13 cellular contexts compared by ENCODE assay signal in the genomic region with DNA sequence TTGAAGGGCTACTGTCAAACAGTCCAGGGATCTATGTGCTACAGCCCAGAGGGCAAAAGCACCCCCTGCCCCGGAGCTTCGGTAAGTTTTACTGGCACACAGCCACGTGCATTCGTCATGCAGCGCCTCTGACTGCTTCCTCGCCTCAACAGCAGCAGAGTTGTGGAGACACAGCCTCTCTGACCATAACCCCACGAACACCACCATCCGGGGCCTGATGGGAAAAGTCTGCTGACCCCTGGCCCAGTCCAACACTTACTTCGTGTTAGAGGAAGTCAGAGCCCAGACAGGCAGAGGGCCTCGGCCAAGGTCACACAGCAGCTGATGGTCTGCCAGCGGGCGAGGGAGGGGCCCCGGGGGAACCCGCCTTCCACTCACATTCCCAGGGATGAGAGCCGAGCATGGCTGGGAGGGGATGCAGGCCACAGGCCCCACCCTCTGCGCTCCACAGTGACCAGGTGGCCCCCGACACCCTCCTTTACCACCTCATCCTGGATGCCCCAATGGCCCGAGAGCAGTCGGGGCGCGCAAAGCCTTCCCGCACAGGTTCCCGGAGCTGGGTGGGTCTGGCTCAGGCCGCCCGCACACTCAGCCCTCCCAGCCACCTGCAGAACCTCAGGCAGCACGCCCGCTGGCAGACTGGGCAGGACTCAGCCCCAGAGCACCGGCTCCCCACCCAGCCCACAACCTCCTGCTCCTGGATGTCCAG. TPM values are rescaled to one million over a fixed set of nuclear protein-coding genes. Genes with fewer than 3 reads are reported as not detected.
DNase-seq lines count a peak whose midpoint lies in the region; ATAC-seq, FAIRE-seq and TF ChIP-seq lines count a peak whose summit lies in the region.
"Had no signal": no experiment of that assay in that cellular context is flagged by ENCODE, and none has a peak within 500 bp of the region (broad histone marks: within the 10 kb centered on the region; RNA-seq: fewer than 3 reads in every experiment).

No MANE protein-coding gene starts in this region.

- H3K36me3 Mint-ChIP-seq in activated naive CD4-positive, alpha-beta T cell treated with anti-CD3 and anti-CD28 coated beads for 36 hours (ENCODE audit: low read depth), result peaks cover 2% of the 10 kb centered on the region
- H3K36me3 Mint-ChIP-seq: CD4-positive, CD25-positive, alpha-beta regulatory T cell had no signal

- intact Hi-C loops in pancreas (cut with DNase I), result no loop called here
- intact Hi-C loops in activated naive CD4-positive, alpha-beta T cell treated with anti-CD3 and anti-CD28 coated beads for 36 hours (cut with micrococcal nuclease), result no loop called here

- ATAC-seq in pancreas (peak; percentile 36 to 74 (median 54)), GM19452 (IDR thresholded peaks at IDR 0.05; ENCODE audit: unreplicated experiment) (no peak)

- 22 to 26% methylated on average over 28 of the region's 28 CpGs for WGBS in pancreas, 2 donors

- no peak overlapping the region for H3K9ac ChIP-seq in SK-N-MC (ENCODE audit: insufficient read length)

- H3K27ac Mint-ChIP-seq in activated naive CD4-positive, alpha-beta T cell treated with anti-CD3 and anti-CD28 coated beads for 36 hours, result no peak overlapping the region

- TF ChIP-seq CTCF in fibroblast of villous mesenchyme (IDR thresholded peaks at IDR 0.05; ENCODE audit: insufficient read depth, low read depth, low read length) (no peak), pancreas (IDR thresholded peaks at IDR 0.05) (no peak)

- no peaks in the 10 kb centered on the region for H3K9me3 Mint-ChIP-seq in activated naive CD4-positive, alpha-beta T cell treated with anti-CD3 and anti-CD28 coated beads for 36 hours
- H3K9me3 Mint-ChIP-seq: CD4-positive, CD25-positive, alpha-beta regulatory T cell had no signal

- H3K4me3 Mint-ChIP-seq in activated naive CD4-positive, alpha-beta T cell treated with anti-CD3 and anti-CD28 coated beads for 36 hours, result no peak overlapping the region

- CTCF ChIA-PET in activated naive CD4-positive, alpha-beta T cell treated with anti-CD3 and anti-CD28 coated beads for 36 hours (lab: Charles Lee), result no interaction called here

- FAIRE-seq in pancreas (lab: Jason Lieb, UNC), result no peak
- FAIRE-seq: colon had no signal

- H3K4me3 ChIP-seq in SK-N-MC (no peak overlapping the region), fibroblast of villous mesenchyme (ENCODE audit: low read depth, low read length) (no peak overlapping the region), pancreas (no peak overlapping the region)

- H3K4me1 Mint-ChIP-seq in activated naive CD4-positive, alpha-beta T cell treated with anti-CD3 and anti-CD28 coated beads for 36 hours (ENCODE audit: low read depth), result no peaks in the 10 kb centered on the region

- DNase-seq in Daoy (ENCODE audit: low read depth), result peak; percentile 52
- DNase-seq in SK-N-MC (ENCODE audit: low read depth, low spot score), result no peak
- DNase-seq in fibroblast of villous mesenchyme (ENCODE audit: low read depth), result peak; percentile 70
- peak in 1 of 6 donors; percentile 60 for DNase-seq in pancreas
- DNase-seq in activated naive CD4-positive, alpha-beta T cell treated with anti-CD3 and anti-CD28 coated beads for 36 hours, result no peak
- DNase-seq in SHP77 (lab: John Stamatoyannopoulos, UW), result no peak
- no peak for DNase-seq in stimulated activated CD4-positive, alpha-beta T cell treated with anti-CD3 and anti-CD28 coated beads, Interleukin-1b, Interleukin-23, amount 100 ng/mL, for 48 hours
- DNase-seq: activated T-cell treated with anti-CD3 and anti-CD28 coated beads for 4 hours; CD4-positive, CD25-positive, alpha-beta regulatory T cell; occipital lobe; T-helper 9 cell had no signal

- peak overlapping the region; percentile 49 for H3K27ac ChIP-seq in SK-N-MC
- peak overlapping the region in 2 of 4 donors; percentile 49 to 51 for H3K27ac ChIP-seq in pancreas

- H3K27me3 Mint-ChIP-seq in activated naive CD4-positive, alpha-beta T cell treated with anti-CD3 and anti-CD28 coated beads for 36 hours (ENCODE audit: low read depth), result no peaks in the 10 kb centered on the region
- H3K27me3 Mint-ChIP-seq: CD4-positive, CD25-positive, alpha-beta regulatory T cell had no signal

- H3K27me3 ChIP-seq in pancreas, result no peaks in the 10 kb centered on the region

- no peaks in the 10 kb centered on the region; the same call in 1 of the 2 replicates for H3K36me3 ChIP-seq in SK-N-MC (ENCODE audit: insufficient read depth, low read length)
- H3K36me3 ChIP-seq in pancreas, result peaks cover 0 to 3% (median 0%) of the 10 kb centered on the region in 3 donors

- H3K9me3 ChIP-seq in SK-N-MC (ENCODE audit: low read depth, low read length) (no peaks in the 10 kb centered on the region), pancreas (no peaks in the 10 kb centered on the region)

- peaks cover 15 to 24% (median 23%) of the 10 kb centered on the region in 3 donors for H3K4me1 ChIP-seq in pancreas

RNA-seq across cellular contexts. Expression of gene CBARP, which starts 5.0 kb away (rescaled TPM):
- 0.86 and 1.8 TPM in 2 replicates for total RNA-seq in Daoy (2014; rRNA removed; shearing (Covaris generic))
- 5.8 and 6.0 TPM in 2 replicates for total RNA-seq in fibroblast of villous mesenchyme
- 1 to 10 TPM in 1 of 6 donors, under 1 TPM in 5; 0.16 to 1.1 (median 0.51) TPM for total RNA-seq in pancreas
- polyA plus RNA-seq in pancreas, result 1 to 10 TPM; 2.0 to 2.6 TPM
- total RNA-seq in activated naive CD4-positive, alpha-beta T cell treated with anti-CD3 and anti-CD28 coated beads for 36 hours, result 1 to 10 TPM in 1 of 2 experiments, under 1 TPM in 1; 0.77 to 1.1 TPM
- polyA plus RNA-seq: CD4-positive, CD25-positive, alpha-beta regulatory T cell had no signal

RNA-seq across cellular contexts. Expression of gene ATP5F1D, which starts 8.7 kb away (rescaled TPM):
- 41.4 and 82.8 TPM in 2 replicates for total RNA-seq in Daoy (2014; rRNA removed; shearing (Covaris generic))
- total RNA-seq in fibroblast of villous mesenchyme (12.1 and 15.1 TPM in 2 replicates), pancreas (100 to 1,000 TPM in 5 of 6 donors, 10 to 100 TPM in 1; 97.3 to 192 (median 149) TPM)
- polyA plus RNA-seq in pancreas, result 100 to 1,000 TPM; 173 to 515 TPM
- total RNA-seq in activated naive CD4-positive, alpha-beta T cell treated with anti-CD3 and anti-CD28 coated beads for 36 hours, result 100 to 1,000 TPM; 153 TPM

RNA-seq across cellular contexts. Expression of gene MIDN, which starts 15.6 kb away (rescaled TPM):
- total RNA-seq in Daoy (2014; rRNA removed; shearing (Covaris generic)), result 8.7 and 14.3 TPM in 2 replicates
- total RNA-seq in fibroblast of villous mesenchyme, result 14.2 and 15.5 TPM in 2 replicates
- total RNA-seq in pancreas, result 10 to 100 TPM; 32.1 to 78.0 (median 49.1) TPM
- polyA plus RNA-seq in pancreas, result 10 to 100 TPM; 36.6 to 49.1 TPM
- 10 to 100 TPM; 50.1 to 52.9 TPM for total RNA-seq in activated naive CD4-positive, alpha-beta T cell treated with anti-CD3 and anti-CD28 coated beads for 36 hours

RNA-seq across cellular contexts. Expression of gene STK11, which starts 27.2 kb away (rescaled TPM):
- total RNA-seq in Daoy (2014; rRNA removed; shearing (Covaris generic)), result 72.7 and 83.5 TPM in 2 replicates
- total RNA-seq in fibroblast of villous mesenchyme (90.8 and 94.1 TPM in 2 replicates), pancreas (10 to 100 TPM; 20.1 to 38.6 (median 23.4) TPM)
- 10 to 100 TPM; 43.6 to 62.2 TPM for polyA plus RNA-seq in pancreas
- 10 to 100 TPM; 65.1 to 66.1 TPM for total RNA-seq in activated naive CD4-positive, alpha-beta T cell treated with anti-CD3 and anti-CD28 coated beads for 36 hours

RNA-seq across cellular contexts. Expression of gene CIRBP, which starts 36.3 kb away (rescaled TPM):
- total RNA-seq in Daoy (2014; rRNA removed; shearing (Covaris generic)), result 234 and 288 TPM in 2 replicates
- total RNA-seq in fibroblast of villous mesenchyme (85.5 and 140 TPM in 2 replicates), pancreas (100 to 1,000 TPM; 232 to 607 (median 483) TPM)
- polyA plus RNA-seq in pancreas, result 1,000 to 10,000 TPM in 1 of 2 donors, 100 to 1,000 TPM in 1; 802 to 1,009 TPM
- total RNA-seq in activated naive CD4-positive, alpha-beta T cell treated with anti-CD3 and anti-CD28 coated beads for 36 hours, result 100 to 1,000 TPM; 167 to 183 TPM

Comparison
In these comparisons a context has a peak if more than half of its experiments do, and no peak if none do; other contexts are left out.
1. DNase-seq: peak in Daoy (single experiment) and fibroblast of villous mesenchyme (single experiment); none in SK-N-MC (single experiment), activated naive CD4-positive, alpha-beta T cell treated with anti-CD3 and anti-CD28 coated beads for 36 hours (single experiment), SHP77 (0 of 2) and stimulated activated CD4-positive, alpha-beta T cell treated with anti-CD3 and anti-CD28 coated beads, Interleukin-1b, Interleukin-23, amount 100 ng/mL, for 48 hours (single experiment).